13 cellular contexts compared by ENCODE assay signal in genomic region chr11:114169321-114169749, GRCh38.
DNase-seq lines count a peak whose midpoint lies in the region; ATAC-seq lines count a peak whose summit lies in the region.
"Had no signal": no experiment of that assay in that cellular context is flagged by ENCODE, and none has a peak within 500 bp of the region (broad histone marks: within the 10 kb centered on the region; RNA-seq: fewer than 3 reads in every experiment).

No MANE protein-coding gene starts in this region.

- H3K36me3 ChIP-seq in aorta (ENCODE audit: control insufficient read depth in 1 of 2, insufficient read depth in 2 of 2, low read length in 1 of 2) = no peaks in the 10 kb centered on the region
- H3K36me3 ChIP-seq: SJSA1 had no signal

- DNase-seq in Right ventricle myocardium inferior (ENCODE audit: missing footprints) (peak; percentile 60), left cardiac atrium (no peak), caudate nucleus (lab: John Stamatoyannopoulos, UW) (no peak), aorta (no peak), NCI-H1930 (lab: John Stamatoyannopoulos, UW) (no peak)
- DNase-seq in natural killer cell treated with Interleukin-12 subunit alpha and Interleukin-12 subunit beta and Interleukin-15 and Interleukin-18, amount 100 ng/mL, for 72 hours (ENCODE audit: low spot score) = no peak
- DNase-seq: AML-193, kidney, NCI-H345 had no signal

- WGBS in aorta, 2 donors = 63 to 68% methylated on average over 9 of the region's 9 CpGs

- H3K4me3 ChIP-seq in aorta (ENCODE audit: low read length in 2 of 2) = no peak overlapping the region
- H3K4me3 ChIP-seq: SJSA1 had no signal

- no peaks in the 10 kb centered on the region for H3K9me3 ChIP-seq in aorta (ENCODE audit: control insufficient read depth, low read length)
- H3K9me3 ChIP-seq: SJSA1 had no signal

- peak overlapping the region in 1 of 2 donors; percentile 86 for H3K27ac Mint-ChIP-seq in natural killer cell treated with Interleukin-12 subunit alpha and Interleukin-12 subunit beta and Interleukin-15 and Interleukin-18, amount 100 ng/mL, for 72 hours

- intact Hi-C loops in Right ventricle myocardium inferior (cut with DNase I) = no loop called here
- intact Hi-C loops in left cardiac atrium (cut with DNase I) = no loop called here
- intact Hi-C loops in aorta (cut with DNase I) = no loop called here

- no peaks in the 10 kb centered on the region for H3K27me3 ChIP-seq in aorta (ENCODE audit: control insufficient read depth in 1 of 2, insufficient read depth in 2 of 2, low read length in 1 of 2)
- H3K27me3 ChIP-seq: SJSA1 had no signal

- H3K27me3 Mint-ChIP-seq in natural killer cell treated with Interleukin-12 subunit alpha and Interleukin-12 subunit beta and Interleukin-15 and Interleukin-18, amount 100 ng/mL, for 72 hours = no peaks in the 10 kb centered on the region

- peak overlapping the region; percentile 98 for H3K27ac ChIP-seq in caudate nucleus (ENCODE audit: low read depth, low read length)
- peak overlapping the region; percentile 79 to 83 for H3K27ac ChIP-seq in aorta (ENCODE audit: low read depth in 1 of 2, low read length in 2 of 2)
- H3K27ac ChIP-seq: SJSA1 had no signal

- peak overlapping the region; percentile 49 for H3K4me3 Mint-ChIP-seq in natural killer cell treated with Interleukin-12 subunit alpha and Interleukin-12 subunit beta and Interleukin-15 and Interleukin-18, amount 100 ng/mL, for 72 hours

- no peaks in the 10 kb centered on the region for H3K9me3 Mint-ChIP-seq in natural killer cell treated with Interleukin-12 subunit alpha and Interleukin-12 subunit beta and Interleukin-15 and Interleukin-18, amount 100 ng/mL, for 72 hours
- H3K9me3 Mint-ChIP-seq: IgD-negative memory B cell had no signal

- peaks cover 77 to 84% of the 10 kb centered on the region in 2 donors for H3K4me1 Mint-ChIP-seq in natural killer cell treated with Interleukin-12 subunit alpha and Interleukin-12 subunit beta and Interleukin-15 and Interleukin-18, amount 100 ng/mL, for 72 hours (ENCODE audit: low read depth in 2 of 2)

- ATAC-seq in Right ventricle myocardium inferior = no peak
- no peak for ATAC-seq in left cardiac atrium
- ATAC-seq in natural killer cell treated with Interleukin-12 subunit alpha and Interleukin-12 subunit beta and Interleukin-15 and Interleukin-18, amount 100 ng/mL, for 72 hours = peak; percentile 29 to 40
- ATAC-seq in aorta (ENCODE audit: low FRiP score) = no peak
- ATAC-seq in HG02571 (IDR thresholded peaks at IDR 0.05; ENCODE audit: unreplicated experiment) = no peak
- ATAC-seq in HG03460 (IDR thresholded peaks at IDR 0.05; ENCODE audit: unreplicated experiment) = no peak

- peaks cover 33 to 42% of the 10 kb centered on the region in 2 donors for H3K4me1 ChIP-seq in aorta (ENCODE audit: control insufficient read depth in 1 of 2, insufficient read depth in 2 of 2, low read length in 2 of 2)
- H3K4me1 ChIP-seq: SJSA1 had no signal

- no peaks in the 10 kb centered on the region for H3K36me3 Mint-ChIP-seq in natural killer cell treated with Interleukin-12 subunit alpha and Interleukin-12 subunit beta and Interleukin-15 and Interleukin-18, amount 100 ng/mL, for 72 hours

Comparison
In these comparisons a context has a peak if more than half of its experiments do, and no peak if none do; other contexts are left out.
1. ATAC-seq: peak in natural killer cell treated with Interleukin-12 subunit alpha and Interleukin-12 subunit beta and Interleukin-15 and Interleukin-18, amount 100 ng/mL, for 72 hours (2 of 2); none in Right ventricle myocardium inferior (single experiment), left cardiac atrium (0 of 2), aorta (single experiment), HG02571 (single experiment) and HG03460 (single experiment).